ENCODE assay signal across 22 cellular contexts in genomic region chr2:11024010-11024615, GRCh38.
A peak's percentile ranks its signal among the peaks of the same experiment; 100 is the strongest.
DNase-seq lines count a peak whose midpoint lies in the region; ATAC-seq and TF ChIP-seq lines count a peak whose summit lies in the region.
"Had no signal": no experiment of that assay in that cellular context is flagged by ENCODE, and none has a peak within 500 bp of the region (broad histone marks: within the 10 kb centered on the region; RNA-seq: fewer than 3 reads in every experiment).

No MANE protein-coding gene starts in this region.

- H3K27ac Mint-ChIP-seq in HFFc6, result no peak overlapping the region
- H3K27ac Mint-ChIP-seq: B cell had no signal

- no peaks in the 10 kb centered on the region for H3K79me1 ChIP-seq in neuronal stem cell (ENCODE audit: low read depth, low read length)

- no peaks in the 10 kb centered on the region for H3K36me3 ChIP-seq in neuronal stem cell (replicated peaks in 1 of 2; ENCODE audit: control insufficient read depth in 2 of 2, insufficient read depth in 2 of 2, low read length in 2 of 2)
- no peaks in the 10 kb centered on the region for H3K36me3 ChIP-seq in gastrocnemius medialis
- H3K36me3 ChIP-seq: upper lobe of left lung had no signal

- H3K9me3 Mint-ChIP-seq in HFFc6, result no peaks in the 10 kb centered on the region

- TF ChIP-seq CTCF in choroid plexus epithelial cell (conservative IDR thresholded peaks at IDR 0.05; ENCODE audit: low read depth, low read length) (no peak), HFFc6 (IDR thresholded peaks at IDR 0.05) (no peak), gastrocnemius medialis (IDR thresholded peaks at IDR 0.05 in 4 of 5, conservative IDR thresholded peaks at IDR 0.05 in 1 of 5) (no peak)

- no peak overlapping the region for H4K91ac ChIP-seq in neuronal stem cell (ENCODE audit: low read depth, low read length, poor library complexity)

- no peak overlapping the region for H3K14ac ChIP-seq in neuronal stem cell (ENCODE audit: low read length)

- H3K27me3 ChIP-seq in neuronal stem cell (ENCODE audit: control insufficient read depth in 3 of 3, insufficient read depth in 3 of 3, low read depth in 1 of 3, low read length in 3 of 3), result peaks cover 0 to 4% (median 0%) of the 10 kb centered on the region in 3 experiments
- no peaks in the 10 kb centered on the region for H3K27me3 ChIP-seq in gastrocnemius medialis
- H3K27me3 ChIP-seq: upper lobe of left lung had no signal

- peak overlapping the region; percentile 5 for H2BK12ac ChIP-seq in neuronal stem cell (ENCODE audit: low read length)

- H3K4me3 ChIP-seq in choroid plexus epithelial cell (ENCODE audit: low read depth, low read length) (no peak overlapping the region), neuronal stem cell (ENCODE audit: low read length in 2 of 2) (no peak overlapping the region), gastrocnemius medialis (no peak overlapping the region)
- H3K4me3 ChIP-seq: upper lobe of left lung had no signal

- no peak overlapping the region for H3K23ac ChIP-seq in neuronal stem cell (ENCODE audit: low read depth, low read length, poor library complexity)

- in situ Hi-C loops in gastrocnemius medialis (cut with MboI; ENCODE audit: low sequenced_read_pairs in 4 of 4), result no loop called here

- TF ChIP-seq POLR2A in gastrocnemius medialis (IDR thresholded peaks at IDR 0.05), result no peak

- ATAC-seq in GM18519 (IDR thresholded peaks at IDR 0.05; ENCODE audit: low FRiP score, unreplicated experiment) (no peak), gastrocnemius medialis (no peak)
- ATAC-seq: activated CD4-positive, CD25-positive, alpha-beta regulatory T cell treated with anti-CD3 and anti-CD28 coated beads, Interleukin-2, amount 50 U/mL, for 24 hours had no signal

- no peak overlapping the region for H3K9ac ChIP-seq in neuronal stem cell (ENCODE audit: low read depth, low read length, poor library complexity)

- WGBS in neuronal stem cell (ENCODE audit: extremely low coverage in 2 of 2, insufficient read length in 2 of 2, insufficient replicate concordance in 1 of 2), 2 donors, result no CpG with 5 or more reads among the region's 23 CpGs

- no peak overlapping the region for H2AK5ac ChIP-seq in neuronal stem cell (ENCODE audit: low read depth, low read length)

- DNase-seq in DMS153 (lab: John Stamatoyannopoulos, UW), result peak; percentile 45
- peak; percentile 83 to 90 (median 87) for DNase-seq in NCI-H1417 (lab: John Stamatoyannopoulos, UW)
- peak; percentile 14 for DNase-seq in choroid plexus epithelial cell (ENCODE audit: low read depth)
- DNase-seq in neuronal stem cell (ENCODE audit: low spot score), result no peak
- DNase-seq in HFFc6, result no peak
- no peak for DNase-seq in gastrocnemius medialis
- no peak for DNase-seq in HCEC 1CT
- DNase-seq: activated CD8-positive, alpha-beta memory T cell treated with anti-CD3 and anti-CD28 coated beads, Interleukin-2, amount 50 U/mL, for 48 hours; activated naive CD4-positive, alpha-beta T cell treated with anti-CD3 and anti-CD28 coated beads, Interleukin-2, amount 50 U/mL, for 16 hours; DND-41; effector CD4-positive, alpha-beta T cell; KBM-7; NCI-H1105; NK-92 treated with Interleukin-12 subunit alpha and Interleukin-12 subunit beta, amount 100 ng/mL, for 24 hours; SIG-M5; stimulated activated CD4-positive, alpha-beta T cell treated with anti-CD3 and anti-CD28 coated beads, Interleukin-4, amount 100 ng/mL, for 24 hours had no signal

- H3K27ac ChIP-seq in neuronal stem cell (replicated peaks; ENCODE audit: low read length), result no peak overlapping the region
- H3K27ac ChIP-seq in gastrocnemius medialis, result no peak overlapping the region
- H3K27ac ChIP-seq: upper lobe of left lung had no signal

- peaks cover 45% of the 10 kb centered on the region for H3K27me3 Mint-ChIP-seq in HFFc6 (ENCODE audit: insufficient read depth)

- H4K8ac ChIP-seq in neuronal stem cell (ENCODE audit: low read depth, low read length), result no peak overlapping the region

- H2BK5ac ChIP-seq in neuronal stem cell (ENCODE audit: low read length), result no peak overlapping the region

- H3K4me1 Mint-ChIP-seq in HFFc6 (ENCODE audit: low read depth), result no peaks in the 10 kb centered on the region
- H3K4me1 Mint-ChIP-seq: B cell had no signal

- H3K36me3 Mint-ChIP-seq in HFFc6 (ENCODE audit: low read depth), result no peaks in the 10 kb centered on the region
- H3K36me3 Mint-ChIP-seq: brain had no signal

- H2AFZ ChIP-seq in neuronal stem cell (ENCODE audit: low read length), result peak overlapping the region; percentile 60

- H3K4ac ChIP-seq in neuronal stem cell (ENCODE audit: low read length), result no peak overlapping the region

- intact Hi-C loops in gastrocnemius medialis (cut with DNase I; ENCODE audit: low total_unique reads), result no loop called here

- no peak overlapping the region for H3K4me2 ChIP-seq in neuronal stem cell (ENCODE audit: insufficient read depth, low read length, poor library complexity, severe bottlenecking)

- no peak overlapping the region for H2BK120ac ChIP-seq in neuronal stem cell (ENCODE audit: low read depth, low read length)

- H3K9me3 ChIP-seq in neuronal stem cell (replicated peaks in 1 of 2; ENCODE audit: control insufficient read depth in 2 of 2, insufficient read depth in 1 of 2, low read depth in 1 of 2, low read length in 2 of 2) (no peaks in the 10 kb centered on the region), gastrocnemius medialis (no peaks in the 10 kb centered on the region)
- H3K9me3 ChIP-seq: upper lobe of left lung had no signal

- H3K4me1 ChIP-seq in neuronal stem cell (ENCODE audit: control insufficient read depth in 2 of 2, insufficient read depth in 1 of 2, low read depth in 1 of 2, low read length in 2 of 2) (peaks cover 1 to 4% of the 10 kb centered on the region in 2 donors), gastrocnemius medialis (no peaks in the 10 kb centered on the region)
- H3K4me1 ChIP-seq: upper lobe of left lung had no signal

- H3K4me3 Mint-ChIP-seq in HFFc6, result no peak overlapping the region
- H3K4me3 Mint-ChIP-seq: B cell, brain, neural crest cell had no signal

- H3K18ac ChIP-seq in neuronal stem cell (ENCODE audit: low read length), result no peak overlapping the region

- H2BK15ac ChIP-seq in neuronal stem cell (ENCODE audit: low read length), result no peak overlapping the region

Comparison
In these comparisons a context has a peak if more than half of its experiments do, and no peak if none do; other contexts are left out.
1. DNase-seq: peak in DMS153 (single experiment), NCI-H1417 (3 of 3) and choroid plexus epithelial cell (single experiment); none in neuronal stem cell (single experiment), HFFc6 (single experiment), gastrocnemius medialis (0 of 2) and HCEC 1CT (single experiment).